Comparison of ENCODE assay signal across 14 cellular contexts in genomic region chr1:10677508-10678364, GRCh38.
DNase-seq lines count a peak whose midpoint lies in the region; ATAC-seq, FAIRE-seq and TF ChIP-seq lines count a peak whose summit lies in the region.
"Had no signal": no experiment of that assay in that cellular context is flagged by ENCODE, and none has a peak within 500 bp of the region (broad histone marks: within the 10 kb centered on the region; RNA-seq: fewer than 3 reads in every experiment).

No MANE protein-coding gene starts in this region.

- no peak overlapping the region for H3K4me3 ChIP-seq in BLaER1 treated with 17β-estradiol and CSF1 and Interleukin-3, amounts not matched to agents 10 nM and 100 nM
- H3K4me3 ChIP-seq in right atrium auricular region (no peak overlapping the region), neural progenitor cell (no peak overlapping the region)
- H3K4me3 ChIP-seq: vagina had no signal

- H3K27ac Mint-ChIP-seq in neural progenitor cell = peak overlapping the region; percentile 97

- peak overlapping the region in 5 of 11 experiments; percentile 27 to 52 (median 41); a peak in 8 of 22 replicates for H3K9ac ChIP-seq in BLaER1 treated with 17β-estradiol and CSF1 and Interleukin-3, amounts not matched to agents 10 nM and 100 nM
- no peak overlapping the region for H3K9ac ChIP-seq in neural progenitor cell

- H4K20me1 ChIP-seq in BLaER1 treated with 17β-estradiol and CSF1 and Interleukin-3, amounts not matched to agents 10 nM and 100 nM = peaks cover 0 to 46% (median 8%) of the 10 kb centered on the region in 11 experiments; a peak in 8 of 22 replicates
- H4K20me1 ChIP-seq in neural progenitor cell (ENCODE audit: low read depth) = peaks cover 33% of the 10 kb centered on the region

- peak overlapping the region; percentile 23 to 85 (median 76); a peak in 21 of 22 replicates for H3K4me2 ChIP-seq in BLaER1 treated with 17β-estradiol and CSF1 and Interleukin-3, amounts not matched to agents 10 nM and 100 nM
- peak overlapping the region; percentile 63 for H3K4me2 ChIP-seq in neural progenitor cell

- peaks cover 74% of the 10 kb centered on the region for H3K4me1 Mint-ChIP-seq in neural progenitor cell

- H3K4me3 Mint-ChIP-seq in neural progenitor cell = peak overlapping the region; percentile 52
- H3K4me3 Mint-ChIP-seq: neural crest cell had no signal

- ATAC-seq in GM18502 (IDR thresholded peaks at IDR 0.05; ENCODE audit: poor library complexity, unreplicated experiment) = no peak

- peak overlapping the region in 1 of 11 experiments; percentile 0; a peak in 1 of 22 replicates for H3K27ac ChIP-seq in BLaER1 treated with 17β-estradiol and CSF1 and Interleukin-3, amounts not matched to agents 10 nM and 100 nM
- peak overlapping the region; percentile 98 for H3K27ac ChIP-seq in VCaP
- peak overlapping the region; percentile 72 to 85 for H3K27ac ChIP-seq in right atrium auricular region
- peak overlapping the region; percentile 68 for H3K27ac ChIP-seq in neural progenitor cell
- H3K27ac ChIP-seq: vagina had no signal

- no peak for TF ChIP-seq CTCF in VCaP (conservative IDR thresholded peaks at IDR 0.05)
- TF ChIP-seq CTCF in right atrium auricular region (IDR thresholded peaks at IDR 0.05) = no peak
- TF ChIP-seq CTCF in neural progenitor cell (IDR thresholded peaks at IDR 0.05) = no peak

- no peak for FAIRE-seq in RCC 7860 (lab: Jason Lieb, UNC)
- FAIRE-seq: astrocyte had no signal

- H3K4me1 ChIP-seq in BLaER1 treated with 17β-estradiol and CSF1 and Interleukin-3, amounts not matched to agents 10 nM and 100 nM = peaks cover 25 to 70% (median 64%) of the 10 kb centered on the region in 10 experiments
- peaks cover 0 to 98% of the 10 kb centered on the region in 2 donors for H3K4me1 ChIP-seq in right atrium auricular region
- peaks cover 63% of the 10 kb centered on the region for H3K4me1 ChIP-seq in neural progenitor cell

- peaks cover 38% of the 10 kb centered on the region for H3F3A ChIP-seq in neural progenitor cell (ENCODE audit: low read depth)

- H3K79me2 ChIP-seq in neural progenitor cell (ENCODE audit: low read depth) = no peaks in the 10 kb centered on the region

- DNase-seq in right atrium auricular region (ENCODE audit: low spot score) (no peak), neural progenitor cell (ENCODE audit: low spot score) (peak; percentile 74), epidermal melanocyte (ENCODE audit: insufficient read length, low spot score) (no peak), COLO829 (ENCODE audit: low spot score) (no peak), RCC 7860 (ENCODE audit: low spot score) (no peak)
- DNase-seq: EL, NCI-H1694 treated with DMSO at 0.1 percent for 48 hours, SW 1271 had no signal

- no peak overlapping the region for H2AFZ ChIP-seq in neural progenitor cell (replicated peaks)

- peaks cover 10% of the 10 kb centered on the region for H3K27me3 Mint-ChIP-seq in neural progenitor cell (ENCODE audit: insufficient read depth, low read depth)

- no peaks in the 10 kb centered on the region for H3K27me3 ChIP-seq in BLaER1 treated with 17β-estradiol and CSF1 and Interleukin-3, amounts not matched to agents 10 nM and 100 nM
- no peaks in the 10 kb centered on the region for H3K27me3 ChIP-seq in right atrium auricular region
- H3K27me3 ChIP-seq in neural progenitor cell = no peaks in the 10 kb centered on the region
- H3K27me3 ChIP-seq: vagina had no signal

- H3K36me3 Mint-ChIP-seq in neural progenitor cell = no peaks in the 10 kb centered on the region

- H3K36me3 ChIP-seq in BLaER1 treated with 17β-estradiol and CSF1 and Interleukin-3, amounts not matched to agents 10 nM and 100 nM = no peaks in the 10 kb centered on the region
- H3K36me3 ChIP-seq in right atrium auricular region (no peaks in the 10 kb centered on the region), neural progenitor cell (no peaks in the 10 kb centered on the region)
- H3K36me3 ChIP-seq: vagina had no signal

- no peaks in the 10 kb centered on the region for H3K9me3 Mint-ChIP-seq in neural progenitor cell
- H3K9me3 Mint-ChIP-seq: neural crest cell had no signal

- H3K9me3 ChIP-seq in BLaER1 treated with 17β-estradiol and CSF1 and Interleukin-3, amounts not matched to agents 10 nM and 100 nM (replicated peaks in 1 of 11) = no peaks in the 10 kb centered on the region
- no peaks in the 10 kb centered on the region for H3K9me3 ChIP-seq in right atrium auricular region
- no peaks in the 10 kb centered on the region for H3K9me3 ChIP-seq in neural progenitor cell (ENCODE audit: low read depth)
- H3K9me3 ChIP-seq: vagina had no signal
